In genomic region chr2:7009207-7009911, GRCh38 we compare ENCODE assay signal across 13 cellular contexts.
DNase-seq lines count a peak whose midpoint lies in the region; ATAC-seq and TF ChIP-seq lines count a peak whose summit lies in the region.
"Had no signal": no experiment of that assay in that cellular context is flagged by ENCODE, and none has a peak within 500 bp of the region (broad histone marks: within the 10 kb centered on the region; RNA-seq: fewer than 3 reads in every experiment).

No MANE protein-coding gene starts in this region.

- peaks cover 69% of the 10 kb centered on the region for H3K79me2 ChIP-seq in DND-41 (ENCODE audit: insufficient read depth, low read length)

- H3K4me1 ChIP-seq in DND-41 (ENCODE audit: insufficient read depth, low read length) = peaks cover 12% of the 10 kb centered on the region
- peaks cover 2 to 74% (median 13%) of the 10 kb centered on the region in 3 donors for H3K4me1 ChIP-seq in gastroesophageal sphincter

- H3K4me3 ChIP-seq in DND-41 (ENCODE audit: low read depth in 1 of 2, low read length in 2 of 2) (no peak overlapping the region), gastroesophageal sphincter (no peak overlapping the region), skeletal muscle cell (ENCODE audit: low read depth, low read length) (no peak overlapping the region)

- TF ChIP-seq EP300 in gastroesophageal sphincter (IDR thresholded peaks at IDR 0.05) = no peak

- no peak overlapping the region for H2AFZ ChIP-seq in DND-41 (ENCODE audit: low read depth, low read length)

- ATAC-seq in DND-41 (ENCODE audit: insufficient read depth, low read depth) = peak; percentile 25; the same call in 1 of the 3 replicates
- no peak for ATAC-seq in gastroesophageal sphincter
- ATAC-seq in HG03460 (IDR thresholded peaks at IDR 0.05; ENCODE audit: unreplicated experiment) = no peak
- ATAC-seq in HG02870 (IDR thresholded peaks at IDR 0.05; ENCODE audit: unreplicated experiment) = no peak
- ATAC-seq: Panc1 had no signal

- no peak overlapping the region for H3K9ac ChIP-seq in DND-41 (ENCODE audit: low read depth, low read length)

- no peaks in the 10 kb centered on the region for H3K9me3 ChIP-seq in DND-41 (ENCODE audit: insufficient read depth, low read length, severe bottlenecking)
- H3K9me3 ChIP-seq in gastroesophageal sphincter = no peaks in the 10 kb centered on the region

- H4K20me1 ChIP-seq in DND-41 (ENCODE audit: insufficient read depth, low read length) = peaks cover 50% of the 10 kb centered on the region

- TF ChIP-seq POLR2A in gastroesophageal sphincter (IDR thresholded peaks at IDR 0.05) = no peak

- 91 to 93% methylated on average over 8 of the region's 11 CpGs for WGBS in gastroesophageal sphincter (ENCODE audit: low coverage in 1 of 2), 2 donors

- no peak for DNase-seq in DND-41
- peak; percentile 43 for DNase-seq in amniotic epithelial cell (ENCODE audit: low read depth)
- peak; percentile 56 for DNase-seq in skeletal muscle cell (ENCODE audit: low read depth)
- no peak for DNase-seq in NCI-H69 (lab: John Stamatoyannopoulos, UW)
- DNase-seq: activated CD4-positive, alpha-beta memory T cell treated with anti-CD3 and anti-CD28 coated beads for 36 hours; activated naive CD4-positive, alpha-beta T cell treated with anti-CD3 and anti-CD28 coated beads for 36 hours; effector memory CD4-positive, alpha-beta T cell; hippocampal formation; NCI-H510A had no signal

- H3K36me3 ChIP-seq in DND-41 (ENCODE audit: insufficient read depth, low read length) (peaks cover 71% of the 10 kb centered on the region), gastroesophageal sphincter (no peaks in the 10 kb centered on the region)

- no peak overlapping the region for H3K4me2 ChIP-seq in DND-41 (ENCODE audit: insufficient read depth, low read length)

- H3K27ac ChIP-seq in DND-41 (ENCODE audit: low read length) (no peak overlapping the region), gastroesophageal sphincter (peak overlapping the region in 3 of 4 donors; percentile 61 to 76 (median 67))

- no peak for TF ChIP-seq CTCF in DND-41 (IDR thresholded peaks at IDR 0.05; ENCODE audit: borderline replicate concordance, extremely low read depth, low read length, poor library complexity, severe bottlenecking)
- TF ChIP-seq CTCF in gastroesophageal sphincter (IDR thresholded peaks at IDR 0.05) = no peak

- H3K27me3 ChIP-seq in DND-41 (ENCODE audit: insufficient read depth, low read length, poor library complexity) = no peaks in the 10 kb centered on the region
- no peaks in the 10 kb centered on the region for H3K27me3 ChIP-seq in gastroesophageal sphincter

Comparison
In these comparisons a context has a peak if more than half of its experiments do, and no peak if none do; other contexts are left out.
1. DNase-seq: peak in amniotic epithelial cell (single experiment) and skeletal muscle cell (single experiment); none in DND-41 (single experiment) and NCI-H69 (single experiment).